10 cellular contexts compared by ENCODE assay signal in genomic region chr3:114411811-114412803, GRCh38.
DNase-seq lines count a peak whose midpoint lies in the region; ATAC-seq, FAIRE-seq and TF ChIP-seq lines count a peak whose summit lies in the region.
"Had no signal": no experiment of that assay in that cellular context is flagged by ENCODE, and none has a peak within 500 bp of the region (broad histone marks: within the 10 kb centered on the region; RNA-seq: fewer than 3 reads in every experiment).

No MANE protein-coding gene starts in this region.

- H3K9me3 ChIP-seq in K562 (replicated peaks; ENCODE audit: control insufficient read depth, insufficient read depth, low read depth, low read length), result no peaks in the 10 kb centered on the region
- H3K9me3 ChIP-seq: BLaER1 had no signal

- H2BK5ac ChIP-seq in mesendoderm (ENCODE audit: low read length), result no peak overlapping the region

- WGBS in K562 (ENCODE audit: insufficient coverage, low coverage, missing lambda C conversion rate), result 7% methylated on average over 7 of the region's 9 CpGs
- WGBS in mesendoderm (ENCODE audit: extremely low coverage, insufficient coverage, low lambda C conversion rate), result 100% methylated on average over 1 of the region's 9 CpGs

- no TSS peak for BruUV-seq in K562 (replicated peaks; lab: Mats Ljungman, UMichigan)

- no peak overlapping the region for H4K5ac ChIP-seq in mesendoderm (ENCODE audit: low read length)

- H4K20me1 ChIP-seq in K562 (replicated peaks; ENCODE audit: control insufficient read depth, insufficient read depth, low read length), result no peaks in the 10 kb centered on the region
- H4K20me1 ChIP-seq: BLaER1 had no signal

- TF ChIP-seq EP300 in K562 (IDR thresholded peaks at IDR 0.05; ENCODE audit: low read length), result no peak

- FAIRE-seq in K562 (lab: Jason Lieb, UNC), result no peak

- H3K4me3 ChIP-seq in K562, result no peak overlapping the region
- H3K4me3 ChIP-seq in mesendoderm (ENCODE audit: low read length), result no peak overlapping the region
- H3K4me3 ChIP-seq: BLaER1 had no signal

- H2AK5ac ChIP-seq in mesendoderm (ENCODE audit: low read length), result no peak overlapping the region

- H3K27me3 ChIP-seq in K562 (ENCODE audit: control insufficient read depth in 2 of 2, insufficient read depth in 2 of 2, low read length in 2 of 2), result no peaks in the 10 kb centered on the region
- H3K27me3 ChIP-seq in mesendoderm (ENCODE audit: insufficient read depth, low read length, poor library complexity), result no peaks in the 10 kb centered on the region
- H3K27me3 ChIP-seq: BLaER1 had no signal

- H3K23ac ChIP-seq in mesendoderm (ENCODE audit: low read length), result no peak overlapping the region

- H3K4ac ChIP-seq in mesendoderm (ENCODE audit: low read depth, low read length), result no peak overlapping the region

- H3K4me1 ChIP-seq in K562 (replicated peaks in 1 of 2; ENCODE audit: control insufficient read depth in 2 of 2, insufficient read depth in 2 of 2, low read length in 2 of 2) (no peaks in the 10 kb centered on the region), mesendoderm (ENCODE audit: control insufficient read depth, low read depth, low read length) (no peaks in the 10 kb centered on the region)
- H3K4me1 ChIP-seq: BLaER1 had no signal

- H3K4me3 Mint-ChIP-seq in nephron, result no peak overlapping the region
- H3K4me3 Mint-ChIP-seq in nephron progenitor cell, result no peak overlapping the region

- H3K36me3 ChIP-seq in K562 (ENCODE audit: control insufficient read depth, insufficient read depth, low read length), result no peaks in the 10 kb centered on the region
- no peaks in the 10 kb centered on the region for H3K36me3 ChIP-seq in mesendoderm (ENCODE audit: control insufficient read depth, insufficient read depth, low read length)
- H3K36me3 ChIP-seq: BLaER1 had no signal

- H3K27me3 Mint-ChIP-seq in nephron (ENCODE audit: low read depth) (no peaks in the 10 kb centered on the region), nephron progenitor cell (ENCODE audit: low read depth, poor library complexity) (no peaks in the 10 kb centered on the region)

- H3K9me3 Mint-ChIP-seq in nephron, result no peaks in the 10 kb centered on the region
- H3K9me3 Mint-ChIP-seq in nephron progenitor cell, result no peaks in the 10 kb centered on the region

- H2BK120ac ChIP-seq in mesendoderm (ENCODE audit: low read depth, low read length), result no peak overlapping the region

- H3K27ac ChIP-seq in K562 (ENCODE audit: extremely low read depth, low read depth, low read length) (no peak overlapping the region), mesendoderm (ENCODE audit: low read depth, low read length) (no peak overlapping the region)
- H3K27ac ChIP-seq: BLaER1, VCaP had no signal

- H3K27ac Mint-ChIP-seq in nephron (peak overlapping the region in 2 of 3 experiments; percentile 14 to 78), nephron progenitor cell (no peak overlapping the region)

- TF ChIP-seq CTCF in K562 (IDR thresholded peaks at IDR 0.05 in 2 of 3, conservative IDR thresholded peaks at IDR 0.05 in 1 of 3; ENCODE audit: insufficient read depth in 2 of 3, low read depth in 1 of 3, low read length in 3 of 3) (no peak), nephron (IDR thresholded peaks at IDR 0.05; ENCODE audit: unreplicated experiment in 3 of 3) (no peak), nephron progenitor cell (IDR thresholded peaks at IDR 0.05) (no peak)

- POLR2A ChIA-PET in K562 (lab: Yijun Ruan, JAX), result no interaction called here

- H3K36me3 Mint-ChIP-seq in nephron (ENCODE audit: low read depth), result no peaks in the 10 kb centered on the region
- no peaks in the 10 kb centered on the region for H3K36me3 Mint-ChIP-seq in nephron progenitor cell (ENCODE audit: low read depth)

- no peak overlapping the region for H3K9ac ChIP-seq in K562 (ENCODE audit: insufficient read depth in 1 of 2, low read depth in 2 of 2, low read length in 2 of 2)
- no peak overlapping the region for H3K9ac ChIP-seq in mesendoderm (ENCODE audit: low read length)
- H3K9ac ChIP-seq: BLaER1 had no signal

- no peak overlapping the region for H2BK15ac ChIP-seq in mesendoderm (replicated peaks; ENCODE audit: low read depth)

- H4K8ac ChIP-seq in mesendoderm (ENCODE audit: low read depth, low read length), result no peak overlapping the region

- CTCF ChIA-PET in K562 (lab: Yijun Ruan, JAX; ENCODE audit: low intra/inter-chr PET ratio), result no interaction called here

- no peak for TF ChIP-seq RAD21 in K562 (CRISPR knock-in tag; conservative IDR thresholded peaks at IDR 0.05 in 1 of 2, IDR thresholded peaks at IDR 0.05 in 1 of 2)

- no peak overlapping the region for H3K56ac ChIP-seq in mesendoderm (ENCODE audit: low read length)

- peak; percentile 44 for DNase-seq in activated CD4-positive, alpha-beta T cell treated with anti-CD3 and anti-CD28 coated beads for 48 hours
- no peak for DNase-seq in activated CD4-positive, alpha-beta T cell treated with anti-CD3 and anti-CD28 coated beads for 1 hour
- DNase-seq in K562 (ENCODE audit: extremely low read depth in 1 of 4, low spot score in 3 of 4) (no peak), nephron progenitor cell (no peak), mesendoderm (no peak), LoVo (ENCODE audit: low spot score) (no peak)

- in situ Hi-C loops in K562 (cut with MboI), result loop anchor here (5.0 kb wide), 1 partner anchor 260 kb away; no protein-coding TSS in a partner anchor

- H3K4me1 Mint-ChIP-seq in nephron, result peaks cover 54% of the 10 kb centered on the region
- H3K4me1 Mint-ChIP-seq in nephron progenitor cell, result peaks cover 50% of the 10 kb centered on the region

- H3K18ac ChIP-seq in mesendoderm (ENCODE audit: low read length), result no peak overlapping the region

- H3K79me2 ChIP-seq in K562 (ENCODE audit: control insufficient read depth, insufficient read depth, low read length), result no peaks in the 10 kb centered on the region
- no peaks in the 10 kb centered on the region for H3K79me2 ChIP-seq in mesendoderm (ENCODE audit: control insufficient read depth, insufficient read depth, low read length)

- H3K4me2 ChIP-seq in K562 (ENCODE audit: insufficient read depth, low read length) (no peak overlapping the region), mesendoderm (ENCODE audit: low read length) (no peak overlapping the region)
- H3K4me2 ChIP-seq: BLaER1 had no signal

- no peak overlapping the region for H2AFZ ChIP-seq in K562 (ENCODE audit: low read depth, low read length)

- peak; percentile 91 for ATAC-seq in HG03378 (IDR thresholded peaks at IDR 0.05; ENCODE audit: unreplicated experiment)
- no peak for ATAC-seq in K562

- intact Hi-C loops in K562 (cut with micrococcal nuclease), result no loop called here

- no peaks in the 10 kb centered on the region for H3K79me1 ChIP-seq in mesendoderm (ENCODE audit: low read length)

- TF ChIP-seq POLR2A in K562 (conservative IDR thresholded peaks at IDR 0.05), result no peak

- H3K9me1 ChIP-seq in K562 (ENCODE audit: control insufficient read depth, insufficient read depth, low read length), result no peaks in the 10 kb centered on the region

TF ChIP-seq in K562, 482 proteins besides CTCF, POLR2A, EP300 and RAD21:
- no peak for TF ChIP-seq ZNF134 (CRISPR knock-in tag; conservative IDR thresholded peaks at IDR 0.05)
- TF ChIP-seq EGR1 (conservative IDR thresholded peaks at IDR 0.05), result peak; percentile 43
- no peak for TF ChIP-seq ADNP (tag; IDR thresholded peaks at IDR 0.05)
- TF ChIP-seq PRMT5 (CRISPR knock-in tag; IDR thresholded peaks at IDR 0.05), result no peak
- no peak for TF ChIP-seq NBN (IDR thresholded peaks at IDR 0.05; ENCODE audit: low read depth)
